29 cellular contexts compared by ENCODE assay signal in genomic region chr6:14517536-14518105, GRCh38.
DNase-seq lines count a peak whose midpoint lies in the region; ATAC-seq and TF ChIP-seq lines count a peak whose summit lies in the region.
"Had no signal": no experiment of that assay in that cellular context is flagged by ENCODE, and none has a peak within 500 bp of the region (broad histone marks: within the 10 kb centered on the region; RNA-seq: fewer than 3 reads in every experiment).

No MANE protein-coding gene starts in this region.

- intact Hi-C loops in left ventricle myocardium superior (cut with micrococcal nuclease): no loop called here
- intact Hi-C loops in heart right ventricle (cut with DNase I): no loop called here

- ATAC-seq in left ventricle myocardium superior (peak; percentile 47), heart right ventricle (no peak), HG03520 (IDR thresholded peaks at IDR 0.05; ENCODE audit: unreplicated experiment) (no peak), HG02885 (IDR thresholded peaks at IDR 0.05; ENCODE audit: poor library complexity, unreplicated experiment) (no peak)
- ATAC-seq: activated T-helper 17 cell treated with anti-CD3 and anti-CD28 coated beads, Interleukin-2, amount 50 U/mL, for 72 hours; Panc1 had no signal

- H3K27ac Mint-ChIP-seq in nephron progenitor cell: peak overlapping the region; percentile 18
- H3K27ac Mint-ChIP-seq: activated CD4-positive, alpha-beta memory T cell treated with anti-CD3 and anti-CD28 coated beads, Interleukin-2, amount 10 ng/mL, durations not matched to agents 7 days and 5 days; activated naive CD8-positive, alpha-beta T cell; activated T-helper 17 cell treated with anti-CD3 and anti-CD28 coated beads, Interleukin-2, amount 50 U/mL, for 72 hours had no signal

- no peaks in the 10 kb centered on the region for H3K9me3 ChIP-seq in heart right ventricle
- H3K9me3 ChIP-seq: ascending aorta, neutrophil, thyroid gland had no signal

- DNase-seq in left ventricle myocardium superior (no peak), heart right ventricle (no peak), cerebellar cortex (ENCODE audit: low spot score) (peak; percentile 32), nephron progenitor cell (no peak), islet precursor cell (no peak)
- no peak for DNase-seq in activated naive CD4-positive, alpha-beta T cell treated with anti-CD3 and anti-CD28 coated beads, Interleukin-2, amount 50 U/mL, for 16 hours
- DNase-seq: activated CD4-positive, alpha-beta memory T cell treated with anti-CD3 and anti-CD28 coated beads, Interleukin-2, amount 10 ng/mL, durations not matched to agents 7 days and 5 days; activated CD4-positive, CD25-positive, alpha-beta regulatory T cell treated with anti-CD3 and anti-CD28 coated beads, Interleukin-2, amount 50 U/mL, for 72 hours; activated CD8-positive, alpha-beta memory T cell treated with anti-CD3 and anti-CD28 coated beads, Interleukin-2, amount 50 U/mL, for 48 hours; CD8-positive, alpha-beta memory T cell; central memory CD4-positive, alpha-beta T cell; dermis blood vessel endothelial cell; DMS153; glutamatergic neuron; IMR-90; kidney glomerular epithelial cell; NCI-H1417; NCI-H2081; NCI-H345; stimulated activated naive CD4-positive, alpha-beta T cell treated with Interleukin-2 at 50 U/mL for 16 hours; T-helper 1 cell; thyroid gland had no signal

- no peaks in the 10 kb centered on the region for H3K36me3 ChIP-seq in heart right ventricle
- H3K36me3 ChIP-seq: ascending aorta, neutrophil, thyroid gland had no signal

- H3K27me3 ChIP-seq in heart right ventricle: no peaks in the 10 kb centered on the region
- H3K27me3 ChIP-seq: ascending aorta, neutrophil, thyroid gland had no signal

- H3K4me3 ChIP-seq in heart right ventricle: no peak overlapping the region
- H3K4me3 ChIP-seq: thyroid gland had no signal

- no peaks in the 10 kb centered on the region for H3K36me3 Mint-ChIP-seq in nephron progenitor cell (ENCODE audit: low read depth)
- H3K36me3 Mint-ChIP-seq: activated naive CD8-positive, alpha-beta T cell; CD8-positive, alpha-beta memory T cell had no signal

- peaks cover 0 to 15% (median 0%) of the 10 kb centered on the region in 9 donors for H3K4me1 ChIP-seq in heart right ventricle
- H3K4me1 ChIP-seq: thyroid gland had no signal

- TF ChIP-seq CTCF in heart right ventricle (IDR thresholded peaks at IDR 0.05) (no peak), nephron progenitor cell (IDR thresholded peaks at IDR 0.05) (no peak)

- no peak overlapping the region for H3K4me3 Mint-ChIP-seq in nephron progenitor cell
- H3K4me3 Mint-ChIP-seq: activated CD4-positive, alpha-beta memory T cell treated with anti-CD3 and anti-CD28 coated beads, Interleukin-2, amount 10 ng/mL, durations not matched to agents 7 days and 5 days; activated naive CD8-positive, alpha-beta T cell; activated T-helper 17 cell treated with anti-CD3 and anti-CD28 coated beads, Interleukin-2, amount 50 U/mL, for 72 hours; CD8-positive, alpha-beta memory T cell had no signal

- H3K9me3 Mint-ChIP-seq in nephron progenitor cell: peaks cover 15% of the 10 kb centered on the region
- H3K9me3 Mint-ChIP-seq: activated T-helper 17 cell treated with anti-CD3 and anti-CD28 coated beads, Interleukin-2, amount 50 U/mL, for 72 hours; CD8-positive, alpha-beta memory T cell had no signal

- H3K4me1 Mint-ChIP-seq in nephron progenitor cell: peaks cover 42% of the 10 kb centered on the region
- H3K4me1 Mint-ChIP-seq: activated CD4-positive, alpha-beta memory T cell treated with anti-CD3 and anti-CD28 coated beads, Interleukin-2, amount 10 ng/mL, durations not matched to agents 7 days and 5 days; activated T-helper 17 cell treated with anti-CD3 and anti-CD28 coated beads, Interleukin-2, amount 50 U/mL, for 72 hours; CD8-positive, alpha-beta memory T cell had no signal

- H3K27me3 Mint-ChIP-seq in nephron progenitor cell (ENCODE audit: low read depth, poor library complexity): no peaks in the 10 kb centered on the region
- H3K27me3 Mint-ChIP-seq: activated CD4-positive, alpha-beta memory T cell treated with anti-CD3 and anti-CD28 coated beads, Interleukin-2, amount 10 ng/mL, durations not matched to agents 7 days and 5 days; activated naive CD8-positive, alpha-beta T cell; activated T-helper 17 cell treated with anti-CD3 and anti-CD28 coated beads, Interleukin-2, amount 50 U/mL, for 72 hours had no signal

- no peak overlapping the region for H3K27ac ChIP-seq in heart right ventricle
- H3K27ac ChIP-seq: ascending aorta, neutrophil, thyroid gland had no signal

- 83 to 94% methylated on average over 7 of the region's 7 CpGs for WGBS in heart right ventricle, 2 donors
